In genomic region chr15:30360990-30361389, GRCh38 we compare ENCODE assay signal across 2 cellular contexts. TPM values are rescaled to one million over a fixed set of nuclear protein-coding genes. Genes with fewer than 3 reads are reported as not detected.
"Had no signal": no experiment of that assay in that cellular context is flagged by ENCODE, and none has a peak within 500 bp of the region (broad histone marks: within the 10 kb centered on the region; RNA-seq: fewer than 3 reads in every experiment).

No MANE protein-coding gene starts in this region.

RNA-seq across cellular contexts. Expression of gene CHRFAM7A, which starts 32.4 kb away (rescaled TPM):
- polyA plus RNA-seq: mammary epithelial cell had no signal

RNA-seq across cellular contexts. Expression of gene GOLGA8R, which starts 53.1 kb away (rescaled TPM):
- polyA plus RNA-seq: hepatocyte had no signal
